Comparison of ENCODE assay signal across 1 cellular context in the genomic region with DNA sequence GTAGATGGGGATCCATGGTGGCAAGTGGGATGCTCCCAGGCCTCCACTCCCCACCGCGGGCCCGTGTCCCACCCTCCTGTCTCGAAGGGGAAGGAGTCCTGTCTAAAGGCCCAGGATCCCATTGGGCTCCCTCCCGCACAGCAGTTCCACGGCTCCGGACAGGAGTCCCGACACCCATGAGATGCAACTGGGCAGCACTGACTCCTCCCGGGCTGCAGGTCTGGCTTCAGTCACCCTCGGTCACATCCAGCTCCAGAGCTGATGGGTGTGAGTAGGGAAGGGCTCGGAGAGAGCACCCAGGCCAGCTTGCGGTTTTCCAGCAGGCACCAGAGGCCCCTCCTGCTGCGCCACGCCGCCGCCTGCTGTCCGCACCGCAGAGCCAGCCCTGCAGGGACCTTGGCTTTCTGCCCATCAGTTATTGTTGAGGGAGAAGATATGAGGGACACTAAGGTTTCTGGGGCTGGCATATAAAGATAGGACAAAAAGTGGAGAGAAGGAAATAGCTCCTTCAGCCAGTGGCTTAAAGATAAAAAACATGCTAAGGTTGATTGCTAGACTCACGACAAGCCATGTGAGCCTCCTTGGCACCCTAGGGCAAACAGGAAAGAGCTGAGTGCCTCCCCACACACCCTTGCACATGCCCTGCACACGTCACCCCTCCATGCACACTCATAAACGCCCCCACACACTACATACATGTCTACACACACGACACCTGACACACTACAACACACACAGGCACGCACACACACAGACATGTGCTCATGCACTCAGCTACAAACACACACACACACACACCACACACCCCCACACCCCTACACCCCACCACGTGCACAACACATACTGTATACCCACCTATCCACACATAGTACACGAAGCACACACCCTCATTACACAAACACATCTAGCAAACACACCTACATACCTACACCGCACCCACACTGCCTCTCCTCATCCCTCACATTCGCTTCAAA.
A peak's percentile ranks its signal among the peaks of the same experiment; 100 is the strongest.
TF ChIP-seq lines count a peak whose summit lies in the region.

No MANE protein-coding gene starts in this region.

TF ChIP-seq in K562, 482 proteins besides CTCF, POLR2A, EP300 and RAD21 (continued from another document and continues in another):
- TF ChIP-seq, protein P1, sequence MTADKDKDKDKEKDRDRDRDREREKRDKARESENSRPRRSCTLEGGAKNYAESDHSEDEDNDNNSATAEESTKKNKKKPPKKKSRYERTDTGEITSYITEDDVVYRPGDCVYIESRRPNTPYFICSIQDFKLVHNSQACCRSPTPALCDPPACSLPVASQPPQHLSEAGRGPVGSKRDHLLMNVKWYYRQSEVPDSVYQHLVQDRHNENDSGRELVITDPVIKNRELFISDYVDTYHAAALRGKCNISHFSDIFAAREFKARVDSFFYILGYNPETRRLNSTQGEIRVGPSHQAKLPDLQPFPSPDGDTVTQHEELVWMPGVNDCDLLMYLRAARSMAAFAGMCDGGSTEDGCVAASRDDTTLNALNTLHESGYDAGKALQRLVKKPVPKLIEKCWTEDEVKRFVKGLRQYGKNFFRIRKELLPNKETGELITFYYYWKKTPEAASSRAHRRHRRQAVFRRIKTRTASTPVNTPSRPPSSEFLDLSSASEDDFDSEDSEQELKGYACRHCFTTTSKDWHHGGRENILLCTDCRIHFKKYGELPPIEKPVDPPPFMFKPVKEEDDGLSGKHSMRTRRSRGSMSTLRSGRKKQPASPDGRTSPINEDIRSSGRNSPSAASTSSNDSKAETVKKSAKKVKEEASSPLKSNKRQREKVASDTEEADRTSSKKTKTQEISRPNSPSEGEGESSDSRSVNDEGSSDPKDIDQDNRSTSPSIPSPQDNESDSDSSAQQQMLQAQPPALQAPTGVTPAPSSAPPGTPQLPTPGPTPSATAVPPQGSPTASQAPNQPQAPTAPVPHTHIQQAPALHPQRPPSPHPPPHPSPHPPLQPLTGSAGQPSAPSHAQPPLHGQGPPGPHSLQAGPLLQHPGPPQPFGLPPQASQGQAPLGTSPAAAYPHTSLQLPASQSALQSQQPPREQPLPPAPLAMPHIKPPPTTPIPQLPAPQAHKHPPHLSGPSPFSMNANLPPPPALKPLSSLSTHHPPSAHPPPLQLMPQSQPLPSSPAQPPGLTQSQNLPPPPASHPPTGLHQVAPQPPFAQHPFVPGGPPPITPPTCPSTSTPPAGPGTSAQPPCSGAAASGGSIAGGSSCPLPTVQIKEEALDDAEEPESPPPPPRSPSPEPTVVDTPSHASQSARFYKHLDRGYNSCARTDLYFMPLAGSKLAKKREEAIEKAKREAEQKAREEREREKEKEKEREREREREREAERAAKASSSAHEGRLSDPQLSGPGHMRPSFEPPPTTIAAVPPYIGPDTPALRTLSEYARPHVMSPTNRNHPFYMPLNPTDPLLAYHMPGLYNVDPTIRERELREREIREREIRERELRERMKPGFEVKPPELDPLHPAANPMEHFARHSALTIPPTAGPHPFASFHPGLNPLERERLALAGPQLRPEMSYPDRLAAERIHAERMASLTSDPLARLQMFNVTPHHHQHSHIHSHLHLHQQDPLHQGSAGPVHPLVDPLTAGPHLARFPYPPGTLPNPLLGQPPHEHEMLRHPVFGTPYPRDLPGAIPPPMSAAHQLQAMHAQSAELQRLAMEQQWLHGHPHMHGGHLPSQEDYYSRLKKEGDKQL (CRISPR knock-in tag; IDR thresholded peaks at IDR 0.05; ENCODE audit: borderline replicate concordance): no peak
- TF ChIP-seq SP2 (IDR thresholded peaks at IDR 0.05; ENCODE audit: extremely low read depth, low read depth, low read length, poor library complexity, severe bottlenecking) (no peak), HDAC3 (IDR thresholded peaks at IDR 0.05; ENCODE audit: borderline replicate concordance, partially characterized antibody) (no peak), BRD4 (IDR thresholded peaks at IDR 0.05) (no peak), ZNF57 (CRISPR knock-in tag; IDR thresholded peaks at IDR 0.05) (no peak), KLF10 (CRISPR knock-in tag; IDR thresholded peaks at IDR 0.05) (no peak), MCM2 (IDR thresholded peaks at IDR 0.05; ENCODE audit: low read depth) (no peak), ZFP30 (CRISPR knock-in tag; IDR thresholded peaks at IDR 0.05; ENCODE audit: borderline replicate concordance) (no peak), HNRNPH1 (optimal IDR thresholded peaks at IDR 0.05; ENCODE audit: low read depth, low read length) (no peak), FOS (IDR thresholded peaks at IDR 0.05; ENCODE audit: extremely low read depth, insufficient read length) (no peak), SNIP1 (IDR thresholded peaks at IDR 0.05; ENCODE audit: low read depth) (no peak), FOXP1 (CRISPR knock-in tag; IDR thresholded peaks at IDR 0.05) (peak; percentile 75; the same call in 1 of the 2 replicates), ZNF785 (CRISPR knock-in tag; IDR thresholded peaks at IDR 0.05) (no peak), FOXJ3 (CRISPR knock-in tag; IDR thresholded peaks at IDR 0.05) (no peak), SETDB1 (IDR thresholded peaks at IDR 0.05; ENCODE audit: low read length) (no peak), ZNF316 (IDR thresholded peaks at IDR 0.05) (no peak), DPF2 (IDR thresholded peaks at IDR 0.05) (peak; percentile 97), ZSCAN29 (IDR thresholded peaks at IDR 0.05) (no peak), CBX3 (IDR thresholded peaks at IDR 0.05; ENCODE audit: borderline replicate concordance in 1 of 2, low read length in 2 of 2) (peak in 1 of 2 experiments; percentile 70; a peak in 2 of 3 replicates), NFYB (IDR thresholded peaks at IDR 0.05; ENCODE audit: extremely low read depth, insufficient read length) (no peak), CHCHD3 (CRISPR knock-in tag; IDR thresholded peaks at IDR 0.05) (no peak), GTF2E2 (tag; IDR thresholded peaks at IDR 0.05) (no peak), MCM3 (IDR thresholded peaks at IDR 0.05) (no peak), ZNF384 (IDR thresholded peaks at IDR 0.05; ENCODE audit: low read depth, low read length) (peak; percentile 53; the same call in 1 of the 2 replicates), ZBTB1 (CRISPR knock-in tag; IDR thresholded peaks at IDR 0.05; ENCODE audit: borderline replicate concordance, low read depth) (no peak; the same call in 1 of the 2 replicates), JUN (IDR thresholded peaks at IDR 0.05; ENCODE audit: borderline replicate concordance, low read depth, low read length) (peak; percentile 52; the same call in 1 of the 2 replicates), JUN (CRISPR knock-in tag; IDR thresholded peaks at IDR 0.05; ENCODE audit: borderline replicate concordance) (0 out of 2 replicates have a peak, but pooled peaks have one; percentile 33), TBL1XR1 (IDR thresholded peaks at IDR 0.05; ENCODE audit: low read length in 2 of 2) (peak; percentile 81 to 92; a peak in 3 of 4 replicates)
- TF ChIP-seq, protein P2, sequence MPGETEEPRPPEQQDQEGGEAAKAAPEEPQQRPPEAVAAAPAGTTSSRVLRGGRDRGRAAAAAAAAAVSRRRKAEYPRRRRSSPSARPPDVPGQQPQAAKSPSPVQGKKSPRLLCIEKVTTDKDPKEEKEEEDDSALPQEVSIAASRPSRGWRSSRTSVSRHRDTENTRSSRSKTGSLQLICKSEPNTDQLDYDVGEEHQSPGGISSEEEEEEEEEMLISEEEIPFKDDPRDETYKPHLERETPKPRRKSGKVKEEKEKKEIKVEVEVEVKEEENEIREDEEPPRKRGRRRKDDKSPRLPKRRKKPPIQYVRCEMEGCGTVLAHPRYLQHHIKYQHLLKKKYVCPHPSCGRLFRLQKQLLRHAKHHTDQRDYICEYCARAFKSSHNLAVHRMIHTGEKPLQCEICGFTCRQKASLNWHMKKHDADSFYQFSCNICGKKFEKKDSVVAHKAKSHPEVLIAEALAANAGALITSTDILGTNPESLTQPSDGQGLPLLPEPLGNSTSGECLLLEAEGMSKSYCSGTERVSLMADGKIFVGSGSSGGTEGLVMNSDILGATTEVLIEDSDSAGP (CRISPR knock-in tag; IDR thresholded peaks at IDR 0.05): no peak
- TF ChIP-seq, protein P3, sequence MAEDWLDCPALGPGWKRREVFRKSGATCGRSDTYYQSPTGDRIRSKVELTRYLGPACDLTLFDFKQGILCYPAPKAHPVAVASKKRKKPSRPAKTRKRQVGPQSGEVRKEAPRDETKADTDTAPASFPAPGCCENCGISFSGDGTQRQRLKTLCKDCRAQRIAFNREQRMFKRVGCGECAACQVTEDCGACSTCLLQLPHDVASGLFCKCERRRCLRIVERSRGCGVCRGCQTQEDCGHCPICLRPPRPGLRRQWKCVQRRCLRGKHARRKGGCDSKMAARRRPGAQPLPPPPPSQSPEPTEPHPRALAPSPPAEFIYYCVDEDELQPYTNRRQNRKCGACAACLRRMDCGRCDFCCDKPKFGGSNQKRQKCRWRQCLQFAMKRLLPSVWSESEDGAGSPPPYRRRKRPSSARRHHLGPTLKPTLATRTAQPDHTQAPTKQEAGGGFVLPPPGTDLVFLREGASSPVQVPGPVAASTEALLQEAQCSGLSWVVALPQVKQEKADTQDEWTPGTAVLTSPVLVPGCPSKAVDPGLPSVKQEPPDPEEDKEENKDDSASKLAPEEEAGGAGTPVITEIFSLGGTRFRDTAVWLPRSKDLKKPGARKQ (CRISPR knock-in tag; IDR thresholded peaks at IDR 0.05): no peak
- TF ChIP-seq, protein P4, sequence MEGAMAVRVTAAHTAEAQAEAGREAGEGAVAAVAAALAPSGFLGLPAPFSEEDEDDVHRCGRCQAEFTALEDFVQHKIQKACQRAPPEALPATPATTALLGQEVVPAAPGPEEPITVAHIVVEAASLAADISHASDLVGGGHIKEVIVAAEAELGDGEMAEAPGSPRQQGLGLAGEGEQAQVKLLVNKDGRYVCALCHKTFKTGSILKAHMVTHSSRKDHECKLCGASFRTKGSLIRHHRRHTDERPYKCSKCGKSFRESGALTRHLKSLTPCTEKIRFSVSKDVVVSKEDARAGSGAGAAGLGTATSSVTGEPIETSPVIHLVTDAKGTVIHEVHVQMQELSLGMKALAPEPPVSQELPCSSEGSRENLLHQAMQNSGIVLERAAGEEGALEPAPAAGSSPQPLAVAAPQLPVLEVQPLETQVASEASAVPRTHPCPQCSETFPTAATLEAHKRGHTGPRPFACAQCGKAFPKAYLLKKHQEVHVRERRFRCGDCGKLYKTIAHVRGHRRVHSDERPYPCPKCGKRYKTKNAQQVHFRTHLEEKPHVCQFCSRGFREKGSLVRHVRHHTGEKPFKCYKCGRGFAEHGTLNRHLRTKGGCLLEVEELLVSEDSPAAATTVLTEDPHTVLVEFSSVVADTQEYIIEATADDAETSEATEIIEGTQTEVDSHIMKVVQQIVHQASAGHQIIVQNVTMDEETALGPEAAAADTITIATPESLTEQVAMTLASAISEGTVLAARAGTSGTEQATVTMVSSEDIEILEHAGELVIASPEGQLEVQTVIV (CRISPR knock-in tag; IDR thresholded peaks at IDR 0.05; ENCODE audit: borderline replicate concordance): no peak
- TF ChIP-seq, protein P5, sequence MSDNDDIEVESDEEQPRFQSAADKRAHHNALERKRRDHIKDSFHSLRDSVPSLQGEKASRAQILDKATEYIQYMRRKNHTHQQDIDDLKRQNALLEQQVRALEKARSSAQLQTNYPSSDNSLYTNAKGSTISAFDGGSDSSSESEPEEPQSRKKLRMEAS (CRISPR knock-in tag; IDR thresholded peaks at IDR 0.05): peak; percentile 87
- TF ChIP-seq, protein P6, sequence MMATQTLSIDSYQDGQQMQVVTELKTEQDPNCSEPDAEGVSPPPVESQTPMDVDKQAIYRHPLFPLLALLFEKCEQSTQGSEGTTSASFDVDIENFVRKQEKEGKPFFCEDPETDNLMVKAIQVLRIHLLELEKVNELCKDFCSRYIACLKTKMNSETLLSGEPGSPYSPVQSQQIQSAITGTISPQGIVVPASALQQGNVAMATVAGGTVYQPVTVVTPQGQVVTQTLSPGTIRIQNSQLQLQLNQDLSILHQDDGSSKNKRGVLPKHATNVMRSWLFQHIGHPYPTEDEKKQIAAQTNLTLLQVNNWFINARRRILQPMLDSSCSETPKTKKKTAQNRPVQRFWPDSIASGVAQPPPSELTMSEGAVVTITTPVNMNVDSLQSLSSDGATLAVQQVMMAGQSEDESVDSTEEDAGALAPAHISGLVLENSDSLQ (IDR thresholded peaks at IDR 0.05): peak; percentile 62
- TF ChIP-seq, protein P7, sequence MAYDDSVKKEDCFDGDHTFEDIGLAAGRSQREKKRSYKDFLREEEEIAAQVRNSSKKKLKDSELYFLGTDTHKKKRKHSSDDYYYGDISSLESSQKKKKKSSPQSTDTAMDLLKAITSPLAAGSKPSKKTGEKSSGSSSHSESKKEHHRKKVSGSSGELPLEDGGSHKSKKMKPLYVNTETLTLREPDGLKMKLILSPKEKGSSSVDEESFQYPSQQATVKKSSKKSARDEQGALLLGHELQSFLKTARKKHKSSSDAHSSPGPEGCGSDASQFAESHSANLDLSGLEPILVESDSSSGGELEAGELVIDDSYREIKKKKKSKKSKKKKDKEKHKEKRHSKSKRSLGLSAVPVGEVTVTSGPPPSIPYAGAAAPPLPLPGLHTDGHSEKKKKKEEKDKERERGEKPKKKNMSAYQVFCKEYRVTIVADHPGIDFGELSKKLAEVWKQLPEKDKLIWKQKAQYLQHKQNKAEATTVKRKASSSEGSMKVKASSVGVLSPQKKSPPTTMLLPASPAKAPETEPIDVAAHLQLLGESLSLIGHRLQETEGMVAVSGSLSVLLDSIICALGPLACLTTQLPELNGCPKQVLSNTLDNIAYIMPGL (CRISPR knock-in tag; IDR thresholded peaks at IDR 0.05): no peak
- TF ChIP-seq, protein P8, sequence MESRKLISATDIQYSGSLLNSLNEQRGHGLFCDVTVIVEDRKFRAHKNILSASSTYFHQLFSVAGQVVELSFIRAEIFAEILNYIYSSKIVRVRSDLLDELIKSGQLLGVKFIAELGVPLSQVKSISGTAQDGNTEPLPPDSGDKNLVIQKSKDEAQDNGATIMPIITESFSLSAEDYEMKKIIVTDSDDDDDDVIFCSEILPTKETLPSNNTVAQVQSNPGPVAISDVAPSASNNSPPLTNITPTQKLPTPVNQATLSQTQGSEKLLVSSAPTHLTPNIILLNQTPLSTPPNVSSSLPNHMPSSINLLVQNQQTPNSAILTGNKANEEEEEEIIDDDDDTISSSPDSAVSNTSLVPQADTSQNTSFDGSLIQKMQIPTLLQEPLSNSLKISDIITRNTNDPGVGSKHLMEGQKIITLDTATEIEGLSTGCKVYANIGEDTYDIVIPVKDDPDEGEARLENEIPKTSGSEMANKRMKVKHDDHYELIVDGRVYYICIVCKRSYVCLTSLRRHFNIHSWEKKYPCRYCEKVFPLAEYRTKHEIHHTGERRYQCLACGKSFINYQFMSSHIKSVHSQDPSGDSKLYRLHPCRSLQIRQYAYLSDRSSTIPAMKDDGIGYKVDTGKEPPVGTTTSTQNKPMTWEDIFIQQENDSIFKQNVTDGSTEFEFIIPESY (CRISPR knock-in tag; IDR thresholded peaks at IDR 0.05): no peak
- TF ChIP-seq, protein P9, sequence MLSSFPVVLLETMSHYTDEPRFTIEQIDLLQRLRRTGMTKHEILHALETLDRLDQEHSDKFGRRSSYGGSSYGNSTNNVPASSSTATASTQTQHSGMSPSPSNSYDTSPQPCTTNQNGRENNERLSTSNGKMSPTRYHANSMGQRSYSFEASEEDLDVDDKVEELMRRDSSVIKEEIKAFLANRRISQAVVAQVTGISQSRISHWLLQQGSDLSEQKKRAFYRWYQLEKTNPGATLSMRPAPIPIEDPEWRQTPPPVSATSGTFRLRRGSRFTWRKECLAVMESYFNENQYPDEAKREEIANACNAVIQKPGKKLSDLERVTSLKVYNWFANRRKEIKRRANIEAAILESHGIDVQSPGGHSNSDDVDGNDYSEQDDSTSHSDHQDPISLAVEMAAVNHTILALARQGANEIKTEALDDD (IDR thresholded peaks at IDR 0.05): no peak
